8 cellular contexts compared by ENCODE assay signal in the genomic region with DNA sequence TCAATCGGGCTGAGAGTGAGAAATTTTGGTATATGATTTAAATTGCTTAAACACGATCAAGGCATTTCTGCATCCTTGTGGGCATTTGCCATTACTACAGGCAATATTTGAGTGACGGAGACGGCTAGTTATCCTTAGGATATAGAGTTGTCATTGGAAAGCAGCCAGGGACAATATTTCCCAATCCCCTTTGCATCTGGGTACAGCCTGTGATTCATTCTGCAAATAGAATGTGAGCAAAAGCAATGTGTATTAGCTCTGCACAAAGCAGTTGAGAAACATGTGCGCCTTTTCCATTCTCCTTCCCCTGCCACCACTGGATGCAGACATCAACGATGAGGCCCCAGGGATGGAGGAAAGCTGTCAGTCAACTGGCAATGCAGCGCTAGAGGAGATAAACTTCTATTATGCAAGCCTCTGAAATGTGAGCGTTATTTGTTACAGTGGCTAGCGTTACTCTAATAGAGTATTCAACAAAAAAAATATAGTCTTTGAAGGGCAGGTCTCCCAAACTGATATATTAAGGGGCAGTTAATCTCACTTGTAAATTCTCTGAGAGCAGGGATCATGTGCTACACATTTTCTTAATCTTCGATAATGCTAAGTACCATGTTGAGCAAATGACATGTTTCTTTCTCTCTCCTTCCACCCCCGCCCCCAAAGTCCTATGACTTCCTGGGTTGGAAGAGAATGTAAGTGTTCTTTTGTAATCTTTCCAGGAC. TPM values are rescaled to one million over a fixed set of nuclear protein-coding genes. Genes with fewer than 3 reads are reported as not detected.
DNase-seq lines count a peak whose midpoint lies in the region; FAIRE-seq and TF ChIP-seq lines count a peak whose summit lies in the region.

No MANE protein-coding gene starts in this region.

- no peak overlapping the region for H3K4me3 Mint-ChIP-seq in nephron
- H3K4me3 Mint-ChIP-seq in immature natural killer cell: no peak overlapping the region

- H3K27me3 Mint-ChIP-seq in nephron (ENCODE audit: low read depth) (peaks cover 6% of the 10 kb centered on the region), immature natural killer cell (ENCODE audit: low read depth in 3 of 3) (peaks cover 0 to 2% (median 1%) of the 10 kb centered on the region in 3 donors)

- peak; percentile 99 for DNase-seq in EH (ENCODE audit: low read depth)
- peak; percentile 14 for DNase-seq in NCI-H748 (lab: John Stamatoyannopoulos, UW; ENCODE audit: unreplicated experiment)
- DNase-seq in coronary artery (ENCODE audit: low spot score): peak; percentile 90
- no peak for DNase-seq in immature natural killer cell
- DNase-seq in RPMI8226: no peak
- no peak for DNase-seq in GM12892 (ENCODE audit: insufficient read length)
- no peak for DNase-seq in iPS-NIHi7 (ENCODE audit: extremely low spot score)

- H3K27ac Mint-ChIP-seq in nephron (no peak overlapping the region), immature natural killer cell (no peak overlapping the region)

- no peak for FAIRE-seq in GM12892 (lab: Jason Lieb, UNC)

- TF ChIP-seq CTCF in coronary artery (IDR thresholded peaks at IDR 0.05) (peak; percentile 24), nephron (IDR thresholded peaks at IDR 0.05; ENCODE audit: unreplicated experiment in 3 of 3) (peak in 2 of 3 experiments; percentile 20 to 24)

- H3K36me3 Mint-ChIP-seq in nephron (ENCODE audit: low read depth): no peaks in the 10 kb centered on the region
- H3K36me3 Mint-ChIP-seq in immature natural killer cell: no peaks in the 10 kb centered on the region

- TF ChIP-seq POLR2A in GM12892 (IDR thresholded peaks at IDR 0.05; ENCODE audit: low read depth, low read length): no peak

- H3K4me3 ChIP-seq in coronary artery: peak overlapping the region; percentile 37

- peak overlapping the region; percentile 85 to 91 for H3K27ac ChIP-seq in coronary artery

- peaks cover 7% of the 10 kb centered on the region for H3K4me1 Mint-ChIP-seq in nephron
- H3K4me1 Mint-ChIP-seq in immature natural killer cell: no peaks in the 10 kb centered on the region

- H3K9me3 Mint-ChIP-seq in nephron: no peaks in the 10 kb centered on the region
- H3K9me3 Mint-ChIP-seq in immature natural killer cell: no peaks in the 10 kb centered on the region

RNA-seq across cellular contexts. Expression of gene NCOA3, which starts 37.1 kb away (rescaled TPM):
- 10 to 100 TPM in 1 of 3 donors, 1 to 10 TPM in 2; 2.9 to 19.1 (median 5.7) TPM for polyA plus RNA-seq in immature natural killer cell
- polyA plus RNA-seq in GM12892 (2012; ENCODE audit: missing spikeins): 43.1 TPM

Comparison
In these comparisons a context has a peak if more than half of its experiments do, and no peak if none do; other contexts are left out.
1. DNase-seq: peak in EH (single experiment), NCI-H748 (single experiment) and coronary artery (single experiment); none in immature natural killer cell (0 of 3), RPMI8226 (single experiment), GM12892 (single experiment) and iPS-NIHi7 (single experiment).